13 cellular contexts compared by ENCODE assay signal in genomic region chr1:108610073-108610472, GRCh38. TPM values are rescaled to one million over a fixed set of nuclear protein-coding genes. Genes with fewer than 3 reads are reported as not detected.
DNase-seq lines count a peak whose midpoint lies in the region; TF ChIP-seq lines count a peak whose summit lies in the region.
"Had no signal": no experiment of that assay in that cellular context is flagged by ENCODE, and none has a peak within 500 bp of the region (broad histone marks: within the 10 kb centered on the region; RNA-seq: fewer than 3 reads in every experiment).

No MANE protein-coding gene starts in this region.

- H3K9me3 ChIP-seq in HAP-1: no peaks in the 10 kb centered on the region
- H3K9me3 ChIP-seq: BLaER1, prostate gland had no signal

- peaks cover 16% of the 10 kb centered on the region for H3K4me1 Mint-ChIP-seq in chondrocyte (ENCODE audit: low read depth)

- H3K9me3 Mint-ChIP-seq in chondrocyte (ENCODE audit: low read depth): no peaks in the 10 kb centered on the region
- H3K9me3 Mint-ChIP-seq: activated CD8-positive, alpha-beta T cell treated with anti-CD3 and anti-CD28 coated beads for 36 hours; activated naive CD4-positive, alpha-beta T cell treated with anti-CD3 and anti-CD28 coated beads for 36 hours had no signal

- no peak overlapping the region for H3K4me3 ChIP-seq in HAP-1
- H3K4me3 ChIP-seq: BLaER1, prostate gland had no signal

- peaks cover 6% of the 10 kb centered on the region for H3K36me3 ChIP-seq in HAP-1 (replicated peaks)
- H3K36me3 ChIP-seq: prostate gland had no signal

- H3K27me3 Mint-ChIP-seq in chondrocyte (ENCODE audit: low read depth): no peaks in the 10 kb centered on the region
- H3K27me3 Mint-ChIP-seq: activated CD8-positive, alpha-beta T cell treated with anti-CD3 and anti-CD28 coated beads for 36 hours had no signal

- H3K27me3 ChIP-seq in HAP-1 (ENCODE audit: low read depth): no peaks in the 10 kb centered on the region
- H3K27me3 ChIP-seq: BLaER1 had no signal

- H3K27ac Mint-ChIP-seq in chondrocyte (ENCODE audit: unreplicated experiment): peak overlapping the region; percentile 60
- H3K27ac Mint-ChIP-seq: activated CD8-positive, alpha-beta T cell treated with anti-CD3 and anti-CD28 coated beads for 36 hours; activated naive CD4-positive, alpha-beta T cell treated with anti-CD3 and anti-CD28 coated beads for 36 hours had no signal

- in situ Hi-C loops in HAP-1 (cut with MboI; ENCODE audit: low sequenced_read_pairs): no loop called here

- no peak overlapping the region for H3K4me3 Mint-ChIP-seq in chondrocyte (ENCODE audit: unreplicated experiment)
- H3K4me3 Mint-ChIP-seq: activated CD8-positive, alpha-beta T cell treated with anti-CD3 and anti-CD28 coated beads for 36 hours; activated naive CD4-positive, alpha-beta T cell treated with anti-CD3 and anti-CD28 coated beads for 36 hours had no signal

- H3K36me3 Mint-ChIP-seq in chondrocyte (ENCODE audit: low read depth): peaks cover 3% of the 10 kb centered on the region

- peak; percentile 21 to 61 for DNase-seq in HAP-1 (ENCODE audit: low spot score in 2 of 2)
- peak; percentile 55 for DNase-seq in NCI-H2171 (lab: John Stamatoyannopoulos, UW)
- no peak for DNase-seq in chondrocyte (ENCODE audit: low spot score)
- peak; percentile 2 for DNase-seq in midbrain (lab: John Stamatoyannopoulos, UW)
- DNase-seq in UCSD-AML1 (lab: John Stamatoyannopoulos, UW; ENCODE audit: unreplicated experiment): no peak
- DNase-seq in T-helper 9 cell: no peak
- no peak for DNase-seq in GM19238 (ENCODE audit: insufficient read length, low spot score)
- DNase-seq in NCI-H226: no peak
- DNase-seq: activated CD8-positive, alpha-beta T cell treated with anti-CD3 and anti-CD28 coated beads for 36 hours; activated naive CD4-positive, alpha-beta T cell treated with anti-CD3 and anti-CD28 coated beads for 36 hours; mesendoderm had no signal

- peaks cover 11% of the 10 kb centered on the region for H3K4me1 ChIP-seq in HAP-1
- H3K4me1 ChIP-seq: BLaER1, prostate gland had no signal

- TF ChIP-seq CTCF in chondrocyte (IDR thresholded peaks at IDR 0.05): no peak

RNA-seq across cellular contexts. Expression of gene EEIG2, which starts 50.2 kb away (rescaled TPM):
- total RNA-seq in chondrocyte: 13.7 to 14.2 TPM (median 13.8 TPM) in 3 replicates

RNA-seq across cellular contexts. Expression of gene HENMT1, which starts 50.8 kb away (rescaled TPM):
- total RNA-seq in chondrocyte: 9.6 to 10.8 TPM (median 10.1 TPM) in 3 replicates

Comparison
In these comparisons a context has a peak if more than half of its experiments do, and no peak if none do; other contexts are left out.
1. DNase-seq: peak in HAP-1 (2 of 2), NCI-H2171 (single experiment) and midbrain (single experiment); none in chondrocyte (single experiment), UCSD-AML1 (single experiment), T-helper 9 cell (single experiment), GM19238 (single experiment) and NCI-H226 (single experiment).